9 cellular contexts compared by ENCODE assay signal in the genomic region with DNA sequence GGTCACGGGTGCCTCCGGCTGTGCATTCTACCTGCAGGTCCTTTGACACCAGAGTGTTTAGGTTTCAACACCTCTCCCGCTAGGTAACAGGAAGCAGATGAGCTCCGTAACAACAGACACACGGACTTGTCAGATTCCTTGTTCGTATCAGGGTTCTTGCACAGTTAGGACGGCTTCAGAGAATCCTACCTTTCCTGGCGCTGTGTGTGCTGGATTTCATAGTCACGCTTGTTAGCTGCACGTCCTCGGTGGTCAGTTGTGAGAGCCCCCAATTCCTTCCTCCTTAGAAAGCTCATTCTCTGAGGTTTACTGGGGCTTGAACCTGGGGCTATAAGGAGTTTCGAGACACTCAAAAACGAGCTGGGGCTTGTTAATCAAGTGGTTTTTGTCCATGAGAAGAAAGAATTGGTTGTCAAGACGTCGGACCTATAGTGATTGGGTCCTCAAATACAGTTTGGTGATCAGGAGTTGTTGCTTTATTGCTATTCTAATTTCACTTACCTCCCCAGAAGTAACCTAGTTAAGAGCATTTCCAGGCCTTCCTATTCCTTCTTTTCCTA. TPM values are rescaled to one million over a fixed set of nuclear protein-coding genes. Genes with fewer than 3 reads are reported as not detected.
DNase-seq lines count a peak whose midpoint lies in the region; ATAC-seq, FAIRE-seq and TF ChIP-seq lines count a peak whose summit lies in the region.
"Had no signal": no experiment of that assay in that cellular context is flagged by ENCODE, and none has a peak within 500 bp of the region (broad histone marks: within the 10 kb centered on the region; RNA-seq: fewer than 3 reads in every experiment).

No MANE protein-coding gene starts in this region.

- no peak for TF ChIP-seq RAD21 in A549 (conservative IDR thresholded peaks at IDR 0.05 in 1 of 2, IDR thresholded peaks at IDR 0.05 in 1 of 2)

- TF ChIP-seq CTCF in A549 (IDR thresholded peaks at IDR 0.05), result no peak
- no peak for TF ChIP-seq CTCF in WERI-Rb-1 (IDR thresholded peaks at IDR 0.05; ENCODE audit: low read depth, low read length)

- no peak for TF ChIP-seq POLR2A in A549 (IDR thresholded peaks at IDR 0.05; ENCODE audit: low read length)

- H3K4me1 ChIP-seq in A549 (peaks cover 43% of the 10 kb centered on the region), right cardiac atrium (ENCODE audit: control insufficient read depth, insufficient read depth, low read length) (peaks cover 10% of the 10 kb centered on the region), skeletal muscle satellite cell (ENCODE audit: control insufficient read depth, insufficient read depth, low read length) (peaks cover 37% of the 10 kb centered on the region)

- intact Hi-C loops in right cardiac atrium (cut with DNase I), result no loop called here

- CTCF ChIA-PET in A549 (lab: Yijun Ruan, JAX), result interaction anchor here (0.6 to 11.9 kb wide), 16 partner anchors 8 to 637 kb away, joined by 3 to 101 read pairs (median 4); partner anchors contain the start of genes ACP2, ARFGAP2, NR1H3 and PACSIN3

- FAIRE-seq in A549 (lab: Jason Lieb, UNC) (no peak), GM19239 (lab: Jason Lieb, UNC) (peak; percentile 37)
- FAIRE-seq: islet of Langerhans had no signal

- no peaks in the 10 kb centered on the region; the same call in 1 of the 2 replicates for H3K36me3 ChIP-seq in WERI-Rb-1
- peaks cover 9% of the 10 kb centered on the region for H3K36me3 ChIP-seq in skeletal muscle satellite cell (ENCODE audit: insufficient read depth, low read length)

- H3K27ac ChIP-seq in A549 (peak overlapping the region; percentile 96 to 99), WERI-Rb-1 (peak overlapping the region; percentile 82), right cardiac atrium (ENCODE audit: low read length) (peak overlapping the region; percentile 78)

- H3K9me3 ChIP-seq in A549 (no peaks in the 10 kb centered on the region), WERI-Rb-1 (ENCODE audit: severe bottlenecking) (no peaks in the 10 kb centered on the region), right cardiac atrium (ENCODE audit: control insufficient read depth, low read length) (no peaks in the 10 kb centered on the region), skeletal muscle satellite cell (replicated peaks; ENCODE audit: low read length) (no peaks in the 10 kb centered on the region)

- peak overlapping the region; percentile 87 for H3K9ac ChIP-seq in skeletal muscle satellite cell (ENCODE audit: low read depth, low read length)

- 4% methylated on average over 13 of the region's 15 CpGs for WGBS in A549 (ENCODE audit: missing lambda C conversion rate)
- WGBS in right cardiac atrium, result 10% methylated on average over 15 of the region's 15 CpGs

- TF ChIP-seq EP300 in A549 (IDR thresholded peaks at IDR 0.05), result no peak

- DNase-seq in A549 (ENCODE audit: low read depth in 1 of 2, low spot score in 1 of 2) (peak in 1 of 2 experiments; percentile 45), GM19239 (ENCODE audit: insufficient read length, low spot score) (no peak), WERI-Rb-1 (no peak), right cardiac atrium (no peak), EL (no peak), NCI-H1436 (lab: John Stamatoyannopoulos, UW) (no peak)
- no peak for DNase-seq in stimulated activated CD8-positive, alpha-beta memory T cell treated with anti-CD3 and anti-CD28 coated beads, Interleukin-4, amount 100 ng/mL, for 48 hours

- H3K4me3 ChIP-seq in A549 (peak overlapping the region; percentile 77), WERI-Rb-1 (ENCODE audit: low read depth, low read length) (peak overlapping the region; percentile 49), right cardiac atrium (ENCODE audit: low read length) (peak overlapping the region; percentile 75), skeletal muscle satellite cell (ENCODE audit: low read length) (peak overlapping the region; percentile 77)

- ATAC-seq in A549, result no peak; a peak in 1 of 6 replicates
- no peak for ATAC-seq in right cardiac atrium

- POLR2A ChIA-PET in A549 (lab: Yijun Ruan, JAX), result interaction anchor here (0.6 to 3.2 kb wide), 17 partner anchors 10 to 152 kb away, joined by 3 to 60 read pairs (median 11); partner anchors contain the start of genes ACP2 and PACSIN3

- H3K27me3 ChIP-seq in WERI-Rb-1 (ENCODE audit: insufficient read depth, low read depth, severe bottlenecking) (no peaks in the 10 kb centered on the region), right cardiac atrium (ENCODE audit: control insufficient read depth, insufficient read depth) (no peaks in the 10 kb centered on the region), skeletal muscle satellite cell (ENCODE audit: control insufficient read depth, insufficient read depth, low read length) (no peaks in the 10 kb centered on the region)

- H3K4me2 ChIP-seq in A549, result peak overlapping the region; percentile 92
- peak overlapping the region; percentile 95 for H3K4me2 ChIP-seq in skeletal muscle satellite cell (ENCODE audit: low read length)

TF ChIP-seq in A549, 52 proteins besides CTCF, POLR2A, EP300 and RAD21 (continues in another document):
- TF ChIP-seq, protein P1, sequence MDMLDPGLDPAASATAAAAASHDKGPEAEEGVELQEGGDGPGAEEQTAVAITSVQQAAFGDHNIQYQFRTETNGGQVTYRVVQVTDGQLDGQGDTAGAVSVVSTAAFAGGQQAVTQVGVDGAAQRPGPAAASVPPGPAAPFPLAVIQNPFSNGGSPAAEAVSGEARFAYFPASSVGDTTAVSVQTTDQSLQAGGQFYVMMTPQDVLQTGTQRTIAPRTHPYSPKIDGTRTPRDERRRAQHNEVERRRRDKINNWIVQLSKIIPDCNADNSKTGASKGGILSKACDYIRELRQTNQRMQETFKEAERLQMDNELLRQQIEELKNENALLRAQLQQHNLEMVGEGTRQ (IDR thresholded peaks at IDR 0.05), result no peak
- no peak for TF ChIP-seq CEBPB (IDR thresholded peaks at IDR 0.05)
- TF ChIP-seq E2F6 (IDR thresholded peaks at IDR 0.05; ENCODE audit: borderline replicate concordance, low read depth), result no peak
- TF ChIP-seq NR3C1 (IDR thresholded peaks at IDR 0.05), result no peak
- no peak for TF ChIP-seq MAZ (IDR thresholded peaks at IDR 0.05; ENCODE audit: borderline replicate concordance, low read depth, low read length)
- TF ChIP-seq HOXB5 (CRISPR knock-in tag; IDR thresholded peaks at IDR 0.05), result no peak
- TF ChIP-seq HDAC2 (IDR thresholded peaks at IDR 0.05), result no peak
- no peak for TF ChIP-seq ZNF302 (CRISPR knock-in tag; IDR thresholded peaks at IDR 0.05)

RNA-seq across cellular contexts. Expression of gene DDB2, which starts 0.7 kb away (rescaled TPM):
- 96.2 and 103 TPM in 2 replicates for polyA plus RNA-seq in A549 (2011; rRNA removed)
- 72.0 and 73.6 TPM in 2 replicates for polyA plus RNA-seq in A549 (2012; cell fraction: cytosol; rRNA removed)
- polyA plus RNA-seq in A549 (2012; cell fraction: nucleus; rRNA removed), result 108 and 145 TPM in 2 replicates
- 95.4 to 106 TPM (median 96.9 TPM) in 3 replicates for polyA plus RNA-seq in A549 (2017; fragmentation: RNase III; extraction: RNeasy Plus Mini Kit Qiagen cat#74134 plus additional on column Dnase treatment)
- polyA minus RNA-seq in A549 (2011; rRNA and poly(A)+ RNA removed), result 71.0 and 73.0 TPM in 2 replicates
- 10 to 100 TPM in 3 of 4 donors, 1 to 10 TPM in 1; 9.2 to 12.4 (median 11.8) TPM for total RNA-seq in right cardiac atrium
- 10.5 TPM for polyA plus RNA-seq in right cardiac atrium
- total RNA-seq in skeletal muscle satellite cell (2012; rRNA removed), result 14.4 and 19.3 TPM in 2 replicates

RNA-seq across cellular contexts. Expression of gene PACSIN3, which starts 29.2 kb away (rescaled TPM):
- polyA plus RNA-seq in A549 (2011; rRNA removed) (15.8 and 16.5 TPM in 2 replicates), A549 (2017; fragmentation: RNase III; extraction: RNeasy Plus Mini Kit Qiagen cat#74134 plus additional on column Dnase treatment) (32.9 to 35.7 TPM (median 35.3 TPM) in 3 replicates), right cardiac atrium (137 TPM)
- polyA plus RNA-seq in A549 (2012; cell fraction: cytosol; rRNA removed), result 36.2 and 40.9 TPM in 2 replicates
- 35.4 and 35.9 TPM in 2 replicates for polyA plus RNA-seq in A549 (2012; cell fraction: nucleus; rRNA removed)
- polyA minus RNA-seq in A549 (2011; rRNA and poly(A)+ RNA removed), result 12.0 and 17.2 TPM in 2 replicates
- 100 to 1,000 TPM; 110 to 156 (median 123) TPM for total RNA-seq in right cardiac atrium
- 8.1 and 9.9 TPM in 2 replicates for total RNA-seq in skeletal muscle satellite cell (2012; rRNA removed)

RNA-seq across cellular contexts. Expression of gene ACP2, which starts 33.2 kb away (rescaled TPM):
- polyA plus RNA-seq in A549 (2011; rRNA removed), result 13.6 and 17.7 TPM in 2 replicates
- polyA plus RNA-seq in A549 (2012; cell fraction: cytosol; rRNA removed), result 13.2 and 16.7 TPM in 2 replicates
- 41.3 and 54.2 TPM in 2 replicates for polyA plus RNA-seq in A549 (2012; cell fraction: nucleus; rRNA removed)
- 17.5 to 19.8 TPM (median 19.7 TPM) in 3 replicates for polyA plus RNA-seq in A549 (2017; fragmentation: RNase III; extraction: RNeasy Plus Mini Kit Qiagen cat#74134 plus additional on column Dnase treatment)
- 31.5 and 32.3 TPM in 2 replicates for polyA minus RNA-seq in A549 (2011; rRNA and poly(A)+ RNA removed)
- total RNA-seq in right cardiac atrium, result 10 to 100 TPM; 21.7 to 25.9 (median 25.5) TPM
- polyA plus RNA-seq in right cardiac atrium, result 24.7 TPM
- 26.6 and 28.4 TPM in 2 replicates for total RNA-seq in skeletal muscle satellite cell (2012; rRNA removed)

RNA-seq across cellular contexts. Expression of gene ARFGAP2, which starts 38.8 kb away (rescaled TPM):
- polyA plus RNA-seq in A549 (2011; rRNA removed) (28.3 and 29.5 TPM in 2 replicates), A549 (2017; fragmentation: RNase III; extraction: RNeasy Plus Mini Kit Qiagen cat#74134 plus additional on column Dnase treatment) (34.0 to 38.0 TPM (median 35.2 TPM) in 3 replicates), right cardiac atrium (39.8 TPM)
- 28.5 and 30.6 TPM in 2 replicates for polyA plus RNA-seq in A549 (2012; cell fraction: cytosol; rRNA removed)
- polyA plus RNA-seq in A549 (2012; cell fraction: nucleus; rRNA removed), result 114 and 160 TPM in 2 replicates
- polyA minus RNA-seq in A549 (2011; rRNA and poly(A)+ RNA removed), result 52.4 and 57.7 TPM in 2 replicates
- total RNA-seq in right cardiac atrium, result 10 to 100 TPM; 43.8 to 67.4 (median 56.5) TPM
- total RNA-seq in skeletal muscle satellite cell (2012; rRNA removed), result 121 TPM in 2 replicates

RNA-seq across cellular contexts. Expression of gene NR1H3, which starts 42.4 kb away (rescaled TPM):
- polyA plus RNA-seq in A549 (2011; rRNA removed), result 18.7 and 28.6 TPM in 2 replicates
- 22.5 and 24.9 TPM in 2 replicates for polyA plus RNA-seq in A549 (2012; cell fraction: cytosol; rRNA removed)
- 34.0 and 37.3 TPM in 2 replicates for polyA plus RNA-seq in A549 (2012; cell fraction: nucleus; rRNA removed)
- 10.6 to 18.4 TPM (median 14.5 TPM) in 3 replicates for polyA plus RNA-seq in A549 (2017; fragmentation: RNase III; extraction: RNeasy Plus Mini Kit Qiagen cat#74134 plus additional on column Dnase treatment)
- 36.7 and 43.1 TPM in 2 replicates for polyA minus RNA-seq in A549 (2011; rRNA and poly(A)+ RNA removed)
- 10 to 100 TPM; 22.9 to 42.2 (median 34.2) TPM for total RNA-seq in right cardiac atrium
- 29.5 TPM for polyA plus RNA-seq in right cardiac atrium
- 22.3 and 58.6 TPM in 2 replicates for total RNA-seq in skeletal muscle satellite cell (2012; rRNA removed)
